ENCODE assay signal across 16 cellular contexts in genomic region chr10:109089779-109090178, GRCh38.
A peak's percentile ranks its signal among the peaks of the same experiment; 100 is the strongest.
DNase-seq lines count a peak whose midpoint lies in the region; ATAC-seq and TF ChIP-seq lines count a peak whose summit lies in the region.
"Had no signal": no experiment of that assay in that cellular context is flagged by ENCODE, and none has a peak within 500 bp of the region (broad histone marks: within the 10 kb centered on the region; RNA-seq: fewer than 3 reads in every experiment).

No MANE protein-coding gene starts in this region.

- H3K9me3 ChIP-seq in neural progenitor cell (ENCODE audit: low read depth), result no peaks in the 10 kb centered on the region

- H3K36me3 Mint-ChIP-seq in WTC11 (no peaks in the 10 kb centered on the region), neural progenitor cell (no peaks in the 10 kb centered on the region)
- H3K36me3 Mint-ChIP-seq in activated T-cell treated with anti-CD3 and anti-CD28 coated beads, Interleukin-2, amount 50 U/mL, for 24 hours (ENCODE audit: low read depth), result no peaks in the 10 kb centered on the region
- H3K36me3 Mint-ChIP-seq: CD4-positive, alpha-beta memory T cell had no signal

- peak; percentile 86 for ATAC-seq in WTC11
- no peak for ATAC-seq in GM18505 (IDR thresholded peaks at IDR 0.05; ENCODE audit: unreplicated experiment)
- ATAC-seq: HCT116 had no signal

- no peaks in the 10 kb centered on the region for H3F3A ChIP-seq in neural progenitor cell (ENCODE audit: low read depth)

- POLR2A ChIA-PET in WTC11 (lab: Charles Lee), result no interaction called here

- TF ChIP-seq POLR2A in GM18505 (IDR thresholded peaks at IDR 0.05; ENCODE audit: borderline replicate concordance, extremely low read depth, insufficient read depth, insufficient read length), result no peak

- CTCF ChIA-PET in WTC11 (lab: Charles Lee), result interaction anchor here (0.6 kb wide), 2 partner anchors 11 to 178 kb away, joined by 3 read pairs; no protein-coding TSS in a partner anchor

- TF ChIP-seq CTCF in WTC11 (IDR thresholded peaks at IDR 0.05) (no peak), neural progenitor cell (IDR thresholded peaks at IDR 0.05) (no peak)

- H2AFZ ChIP-seq in neural progenitor cell (replicated peaks), result peak overlapping the region; percentile 100

- H3K9ac ChIP-seq in neural progenitor cell, result no peak overlapping the region

- no peaks in the 10 kb centered on the region for H3K4me1 Mint-ChIP-seq in WTC11
- H3K4me1 Mint-ChIP-seq in neural progenitor cell, result no peaks in the 10 kb centered on the region
- H3K4me1 Mint-ChIP-seq in activated T-cell treated with anti-CD3 and anti-CD28 coated beads, Interleukin-2, amount 50 U/mL, for 24 hours (ENCODE audit: low read depth), result no peaks in the 10 kb centered on the region
- H3K4me1 Mint-ChIP-seq: CD4-positive, alpha-beta memory T cell had no signal

- no peaks in the 10 kb centered on the region for H3K27me3 ChIP-seq in neural progenitor cell

- peaks cover 4% of the 10 kb centered on the region; the same call in 1 of the 2 replicates for H3K9me3 Mint-ChIP-seq in WTC11
- peaks cover 4% of the 10 kb centered on the region for H3K9me3 Mint-ChIP-seq in neural progenitor cell
- peaks cover 14% of the 10 kb centered on the region for H3K9me3 Mint-ChIP-seq in activated T-cell treated with anti-CD3 and anti-CD28 coated beads, Interleukin-2, amount 50 U/mL, for 24 hours

- no peaks in the 10 kb centered on the region for H4K20me1 ChIP-seq in neural progenitor cell (ENCODE audit: low read depth)

- H3K4me3 Mint-ChIP-seq in WTC11 (no peak overlapping the region), neural progenitor cell (no peak overlapping the region)
- no peak overlapping the region for H3K4me3 Mint-ChIP-seq in activated T-cell treated with anti-CD3 and anti-CD28 coated beads, Interleukin-2, amount 50 U/mL, for 24 hours
- H3K4me3 Mint-ChIP-seq: CD4-positive, alpha-beta memory T cell; H9 had no signal

- no peaks in the 10 kb centered on the region; the same call in 1 of the 2 replicates for H3K27me3 Mint-ChIP-seq in WTC11 (ENCODE audit: low read depth)
- H3K27me3 Mint-ChIP-seq in neural progenitor cell (ENCODE audit: insufficient read depth, low read depth), result no peaks in the 10 kb centered on the region
- H3K27me3 Mint-ChIP-seq in activated T-cell treated with anti-CD3 and anti-CD28 coated beads, Interleukin-2, amount 50 U/mL, for 24 hours, result no peaks in the 10 kb centered on the region
- H3K27me3 Mint-ChIP-seq: CD4-positive, alpha-beta memory T cell had no signal

- no peak overlapping the region for H3K27ac ChIP-seq in neural progenitor cell

- peak overlapping the region; percentile 23 for H3K4me2 ChIP-seq in neural progenitor cell

- H3K4me1 ChIP-seq in neural progenitor cell, result peaks cover 11% of the 10 kb centered on the region

- H3K36me3 ChIP-seq in neural progenitor cell, result no peaks in the 10 kb centered on the region

- DNase-seq in WTC11 (ENCODE audit: low spot score) (peak; percentile 12), iPS-NIHi11 (ENCODE audit: low spot score) (peak; percentile 14), neural progenitor cell (ENCODE audit: low spot score) (peak; percentile 48), HT-29 (ENCODE audit: low spot score) (no peak)
- DNase-seq in activated T-cell treated with anti-CD3 and anti-CD28 coated beads, Interleukin-2, amount 50 U/mL, for 24 hours, result no peak
- DNase-seq: C1 segment of cervical spinal cord; Calu3; CD4-positive, alpha-beta memory T cell; COR-L47; DMS53; DMS79 treated with DMSO at 0.1 percent for 48 hours; GF-D8; GOT3; H9 had no signal

- H3K27ac Mint-ChIP-seq in WTC11 (no peak overlapping the region), neural progenitor cell (no peak overlapping the region)
- H3K27ac Mint-ChIP-seq in activated T-cell treated with anti-CD3 and anti-CD28 coated beads, Interleukin-2, amount 50 U/mL, for 24 hours, result no peak overlapping the region
- H3K27ac Mint-ChIP-seq: CD4-positive, alpha-beta memory T cell; H9 had no signal

- no peaks in the 10 kb centered on the region for H3K79me2 ChIP-seq in neural progenitor cell (ENCODE audit: low read depth)

- H3K4me3 ChIP-seq in neural progenitor cell, result no peak overlapping the region

TF ChIP-seq in WTC11, 78 proteins besides CTCF, POLR2A, EP300 and RAD21:
- TF ChIP-seq MYBL2 (CRISPR knock-in tag; IDR thresholded peaks at IDR 0.05) (no peak), NFYB (CRISPR knock-in tag; conservative IDR thresholded peaks at IDR 0.05; ENCODE audit: low read depth) (no peak), ZNF219 (CRISPR knock-in tag; IDR thresholded peaks at IDR 0.05; ENCODE audit: borderline replicate concordance) (no peak), NFATC4 (CRISPR knock-in tag; IDR thresholded peaks at IDR 0.05) (no peak), GRHL2 (CRISPR knock-in tag; IDR thresholded peaks at IDR 0.05; ENCODE audit: insufficient replicate concordance, severe bottlenecking) (no peak), ERG (CRISPR knock-in tag; IDR thresholded peaks at IDR 0.05) (no peak), HMGA2 (CRISPR knock-in tag; IDR thresholded peaks at IDR 0.05) (no peak), E2F4 (CRISPR knock-in tag; IDR thresholded peaks at IDR 0.05; ENCODE audit: borderline replicate concordance, low read depth) (no peak), FOXP4 (CRISPR knock-in tag; IDR thresholded peaks at IDR 0.05) (no peak)

Comparison
In these comparisons a context has a peak if more than half of its experiments do, and no peak if none do; other contexts are left out.
1. DNase-seq: peak in WTC11 (single experiment), iPS-NIHi11 (single experiment) and neural progenitor cell (single experiment); none in activated T-cell treated with anti-CD3 and anti-CD28 coated beads, Interleukin-2, amount 50 U/mL, for 24 hours (single experiment) and HT-29 (single experiment).